17 cellular contexts compared by ENCODE assay signal in genomic region chr18:55307505-55307904, GRCh38.
DNase-seq lines count a peak whose midpoint lies in the region; ATAC-seq and TF ChIP-seq lines count a peak whose summit lies in the region.
"Had no signal": no experiment of that assay in that cellular context is flagged by ENCODE, and none has a peak within 500 bp of the region (broad histone marks: within the 10 kb centered on the region; RNA-seq: fewer than 3 reads in every experiment).

No MANE protein-coding gene starts in this region.

- no peaks in the 10 kb centered on the region for H3K27me3 ChIP-seq in left ventricle myocardium inferior (ENCODE audit: low read depth)
- no peaks in the 10 kb centered on the region for H3K27me3 ChIP-seq in heart right ventricle

- H3K4me2 ChIP-seq in OCI-LY7 (ENCODE audit: low read length): peak overlapping the region; percentile 32; the same call in 1 of the 2 replicates
- H3K4me2 ChIP-seq: smooth muscle cell had no signal

- WGBS in heart right ventricle, 2 donors: 75 to 84% methylated on average over 3 of the region's 3 CpGs

- POLR2A ChIA-PET in OCI-LY7 (lab: Charles Lee): no interaction called here
- POLR2A ChIA-PET in activated CD4-positive, alpha-beta memory T cell treated with anti-CD3 and anti-CD28 coated beads, Interleukin-2, amount 10 ng/mL, durations not matched to agents 7 days and 5 days (lab: Charles Lee): no interaction called here

- BruUV-seq in OCI-LY7 (replicated peaks; lab: Mats Ljungman, UMichigan): no TSS peak

- H3K4me1 ChIP-seq in OCI-LY7 (ENCODE audit: insufficient read depth, low read length, poor library complexity, severe bottlenecking) (peaks cover 16% of the 10 kb centered on the region), left ventricle myocardium inferior (peaks cover 98% of the 10 kb centered on the region), heart right ventricle (peaks cover 0 to 98% (median 86%) of the 10 kb centered on the region in 9 donors)

- H3K36me3 ChIP-seq in OCI-LY7 (ENCODE audit: insufficient read depth, low read length): peaks cover 9% of the 10 kb centered on the region; the same call in 1 of the 2 replicates
- H3K36me3 ChIP-seq in left ventricle myocardium inferior: peaks cover 4% of the 10 kb centered on the region
- H3K36me3 ChIP-seq in heart right ventricle: peaks cover 0 to 10% (median 0%) of the 10 kb centered on the region in 9 donors
- H3K36me3 ChIP-seq: thoracic aorta had no signal

- intact Hi-C loops in OCI-LY7 (cut with micrococcal nuclease; ENCODE audit: unreplicated experiment): no loop called here
- intact Hi-C loops in left ventricle myocardium inferior (cut with micrococcal nuclease): no loop called here
- intact Hi-C loops in heart right ventricle (cut with DNase I): no loop called here

- H3K9me2 ChIP-seq in OCI-LY7 (ENCODE audit: insufficient read depth, low read length): no peaks in the 10 kb centered on the region

- H3K9me3 ChIP-seq in OCI-LY7 (ENCODE audit: low read length) (no peaks in the 10 kb centered on the region), left ventricle myocardium inferior (replicated peaks) (no peaks in the 10 kb centered on the region), heart right ventricle (no peaks in the 10 kb centered on the region)
- H3K9me3 ChIP-seq: thoracic aorta had no signal

- no peak overlapping the region for H3K27ac Mint-ChIP-seq in activated CD4-positive, alpha-beta memory T cell treated with anti-CD3 and anti-CD28 coated beads, Interleukin-2, amount 10 ng/mL, durations not matched to agents 7 days and 5 days
- H3K27ac Mint-ChIP-seq in activated naive CD4-positive, alpha-beta T cell treated with anti-CD3 and anti-CD28 coated beads, Interleukin-2, amount 10 ng/mL, durations not matched to agents 7 days and 5 days: no peak overlapping the region
- H3K27ac Mint-ChIP-seq: activated naive CD8-positive, alpha-beta T cell treated with anti-CD3 and anti-CD28 coated beads, Interleukin-2, amount 10 ng/mL, durations not matched to agents 7 days and 5 days had no signal

- H3K27ac ChIP-seq in OCI-LY7 (ENCODE audit: low read depth, low read length, poor library complexity, severe bottlenecking) (no peak overlapping the region), left ventricle myocardium inferior (replicated peaks) (no peak overlapping the region), heart right ventricle (no peak overlapping the region)
- H3K27ac ChIP-seq: thoracic aorta had no signal

- no peak overlapping the region for H2AFZ ChIP-seq in OCI-LY7 (ENCODE audit: low read length)

- DNase-seq in OCI-LY7 (ENCODE audit: low spot score): no peak
- no peak for DNase-seq in left ventricle myocardium inferior
- no peak for DNase-seq in activated CD4-positive, alpha-beta memory T cell treated with anti-CD3 and anti-CD28 coated beads, Interleukin-2, amount 10 ng/mL, durations not matched to agents 7 days and 5 days
- no peak for DNase-seq in activated naive CD4-positive, alpha-beta T cell treated with anti-CD3 and anti-CD28 coated beads, Interleukin-2, amount 10 ng/mL, durations not matched to agents 7 days and 5 days
- DNase-seq in heart right ventricle: no peak
- DNase-seq: activated CD8-positive, alpha-beta memory T cell treated with anti-CD3 and anti-CD28 coated beads, Interleukin-2, amount 50 U/mL, for 4 hours; activated naive CD8-positive, alpha-beta T cell treated with anti-CD3 and anti-CD28 coated beads, Interleukin-2, amount 10 ng/mL, durations not matched to agents 7 days and 5 days; CD4-positive, CD25-positive, alpha-beta regulatory T cell; erythroblast; GF-D8; NCI-H446 treated with DMSO at 0.1 percent for 48 hours; SHP77 had no signal

- TF ChIP-seq CTCF in OCI-LY7 (conservative IDR thresholded peaks at IDR 0.05; ENCODE audit: low read length): no peak
- no peak for TF ChIP-seq CTCF in left ventricle myocardium inferior (IDR thresholded peaks at IDR 0.05; ENCODE audit: borderline replicate concordance)
- no peak for TF ChIP-seq CTCF in heart right ventricle (IDR thresholded peaks at IDR 0.05)

- ATAC-seq in GM18861 (IDR thresholded peaks at IDR 0.05; ENCODE audit: unreplicated experiment) (peak; percentile 50), GM21367 (IDR thresholded peaks at IDR 0.05; ENCODE audit: unreplicated experiment) (peak; percentile 44), HG03066 (IDR thresholded peaks at IDR 0.05; ENCODE audit: low read depth, unreplicated experiment) (peak; percentile 50), heart right ventricle (no peak)

- CTCF ChIA-PET in OCI-LY7 (lab: Charles Lee; ENCODE audit: unreplicated experiment): no interaction called here
- CTCF ChIA-PET in activated CD4-positive, alpha-beta memory T cell treated with anti-CD3 and anti-CD28 coated beads, Interleukin-2, amount 10 ng/mL, durations not matched to agents 7 days and 5 days (lab: Charles Lee): no interaction called here
- CTCF ChIA-PET in activated naive CD4-positive, alpha-beta T cell treated with anti-CD3 and anti-CD28 coated beads, Interleukin-2, amount 10 ng/mL, durations not matched to agents 7 days and 5 days (lab: Charles Lee): no interaction called here

- H4K20me1 ChIP-seq in OCI-LY7 (ENCODE audit: insufficient read depth, low read length): no peaks in the 10 kb centered on the region

- H3K36me3 Mint-ChIP-seq in activated CD4-positive, alpha-beta memory T cell treated with anti-CD3 and anti-CD28 coated beads, Interleukin-2, amount 10 ng/mL, durations not matched to agents 7 days and 5 days (ENCODE audit: low read depth): no peaks in the 10 kb centered on the region
- H3K36me3 Mint-ChIP-seq in activated naive CD4-positive, alpha-beta T cell treated with anti-CD3 and anti-CD28 coated beads, Interleukin-2, amount 10 ng/mL, durations not matched to agents 7 days and 5 days: no peaks in the 10 kb centered on the region
- H3K36me3 Mint-ChIP-seq: activated naive CD8-positive, alpha-beta T cell treated with anti-CD3 and anti-CD28 coated beads, Interleukin-2, amount 10 ng/mL, durations not matched to agents 7 days and 5 days; CD4-positive, CD25-positive, alpha-beta regulatory T cell had no signal

- H3K79me2 ChIP-seq in OCI-LY7 (ENCODE audit: insufficient read depth, low read depth, low read length): peaks cover 20% of the 10 kb centered on the region; the same call in 1 of the 2 replicates

- H3K4me3 ChIP-seq in OCI-LY7 (ENCODE audit: low read depth, low read length, poor library complexity, severe bottlenecking) (no peak overlapping the region), left ventricle myocardium inferior (no peak overlapping the region), heart right ventricle (no peak overlapping the region)
- H3K4me3 ChIP-seq: smooth muscle cell, thoracic aorta had no signal

- H3K9me3 Mint-ChIP-seq in activated CD4-positive, alpha-beta memory T cell treated with anti-CD3 and anti-CD28 coated beads, Interleukin-2, amount 10 ng/mL, durations not matched to agents 7 days and 5 days: no peaks in the 10 kb centered on the region
- H3K9me3 Mint-ChIP-seq in activated naive CD4-positive, alpha-beta T cell treated with anti-CD3 and anti-CD28 coated beads, Interleukin-2, amount 10 ng/mL, durations not matched to agents 7 days and 5 days: no peaks in the 10 kb centered on the region
- H3K9me3 Mint-ChIP-seq: activated naive CD8-positive, alpha-beta T cell treated with anti-CD3 and anti-CD28 coated beads, Interleukin-2, amount 10 ng/mL, durations not matched to agents 7 days and 5 days had no signal

- H3K27me3 Mint-ChIP-seq in activated CD4-positive, alpha-beta memory T cell treated with anti-CD3 and anti-CD28 coated beads, Interleukin-2, amount 10 ng/mL, durations not matched to agents 7 days and 5 days: no peaks in the 10 kb centered on the region
- no peaks in the 10 kb centered on the region for H3K27me3 Mint-ChIP-seq in activated naive CD4-positive, alpha-beta T cell treated with anti-CD3 and anti-CD28 coated beads, Interleukin-2, amount 10 ng/mL, durations not matched to agents 7 days and 5 days
- H3K27me3 Mint-ChIP-seq: CD4-positive, CD25-positive, alpha-beta regulatory T cell had no signal

- no peaks in the 10 kb centered on the region for H3K4me1 Mint-ChIP-seq in activated CD4-positive, alpha-beta memory T cell treated with anti-CD3 and anti-CD28 coated beads, Interleukin-2, amount 10 ng/mL, durations not matched to agents 7 days and 5 days
- no peaks in the 10 kb centered on the region for H3K4me1 Mint-ChIP-seq in activated naive CD4-positive, alpha-beta T cell treated with anti-CD3 and anti-CD28 coated beads, Interleukin-2, amount 10 ng/mL, durations not matched to agents 7 days and 5 days
- H3K4me1 Mint-ChIP-seq: activated naive CD8-positive, alpha-beta T cell treated with anti-CD3 and anti-CD28 coated beads, Interleukin-2, amount 10 ng/mL, durations not matched to agents 7 days and 5 days; CD4-positive, CD25-positive, alpha-beta regulatory T cell had no signal

- no peak overlapping the region for H3K4me3 Mint-ChIP-seq in activated CD4-positive, alpha-beta memory T cell treated with anti-CD3 and anti-CD28 coated beads, Interleukin-2, amount 10 ng/mL, durations not matched to agents 7 days and 5 days
- no peak overlapping the region for H3K4me3 Mint-ChIP-seq in activated naive CD4-positive, alpha-beta T cell treated with anti-CD3 and anti-CD28 coated beads, Interleukin-2, amount 10 ng/mL, durations not matched to agents 7 days and 5 days
- H3K4me3 Mint-ChIP-seq: activated naive CD8-positive, alpha-beta T cell treated with anti-CD3 and anti-CD28 coated beads, Interleukin-2, amount 10 ng/mL, durations not matched to agents 7 days and 5 days; CD4-positive, CD25-positive, alpha-beta regulatory T cell had no signal

Comparison
In these comparisons a context has a peak if more than half of its experiments do, and no peak if none do; other contexts are left out.
1. ATAC-seq: peak in GM18861 (single experiment), GM21367 (single experiment) and HG03066 (single experiment); none in heart right ventricle (0 of 8).